21 cellular contexts compared by ENCODE assay signal in genomic region chr1:156478250-156478627, GRCh38. TPM values are rescaled to one million over a fixed set of nuclear protein-coding genes. Genes with fewer than 3 reads are reported as not detected.
DNase-seq lines count a peak whose midpoint lies in the region; ATAC-seq, FAIRE-seq and TF ChIP-seq lines count a peak whose summit lies in the region.
"Had no signal": no experiment of that assay in that cellular context is flagged by ENCODE, and none has a peak within 500 bp of the region (broad histone marks: within the 10 kb centered on the region; RNA-seq: fewer than 3 reads in every experiment).

No MANE protein-coding gene starts in this region.

- peaks cover 52% of the 10 kb centered on the region for H3K4me1 Mint-ChIP-seq in HFFc6 (ENCODE audit: low read depth)
- H3K4me1 Mint-ChIP-seq in stimulated activated naive B cell treated with anti-CD40 and anti-IgM and Interleukin-4, amounts not matched to agents 10 μg/mL and 1 μg/mL and 100 μg/mL, for 72 hours, result peaks cover 48 to 66% of the 10 kb centered on the region in 2 donors
- no peaks in the 10 kb centered on the region for H3K4me1 Mint-ChIP-seq in Caco-2 (ENCODE audit: low read depth, unreplicated experiment)

- POLR2A ChIA-PET in GM12878 (lab: Charles Lee) (no interaction called here), Caco-2 (lab: Charles Lee) (no interaction called here)

- no peak for TF ChIP-seq RAD21 in GM12878 (IDR thresholded peaks at IDR 0.05; ENCODE audit: insufficient read depth, low read depth, low read length)

- H3K36me3 Mint-ChIP-seq in HFFc6 (ENCODE audit: low read depth) (peaks cover 70% of the 10 kb centered on the region), Caco-2 (ENCODE audit: insufficient read depth, unreplicated experiment) (peaks cover 38% of the 10 kb centered on the region)
- peaks cover 73 to 90% of the 10 kb centered on the region in 2 donors for H3K36me3 Mint-ChIP-seq in stimulated activated naive B cell treated with anti-CD40 and anti-IgM and Interleukin-4, amounts not matched to agents 10 μg/mL and 1 μg/mL and 100 μg/mL, for 72 hours

- H3K27me3 ChIP-seq in GM12878 (replicated peaks in 1 of 2; ENCODE audit: control insufficient read depth in 2 of 2, insufficient read depth in 2 of 2, low read length in 1 of 2) (no peaks in the 10 kb centered on the region), right cardiac atrium (ENCODE audit: control insufficient read depth, insufficient read depth) (no peaks in the 10 kb centered on the region), stomach smooth muscle (ENCODE audit: control insufficient read depth in 1 of 2, insufficient read depth in 2 of 2, low read length in 2 of 2) (no peaks in the 10 kb centered on the region), Caco-2 (replicated peaks; ENCODE audit: control insufficient read depth, insufficient read depth, low read length) (no peaks in the 10 kb centered on the region)

- H3K27me3 Mint-ChIP-seq in HFFc6 (ENCODE audit: insufficient read depth), result peaks cover 12% of the 10 kb centered on the region
- no peaks in the 10 kb centered on the region for H3K27me3 Mint-ChIP-seq in stimulated activated naive B cell treated with anti-CD40 and anti-IgM and Interleukin-4, amounts not matched to agents 10 μg/mL and 1 μg/mL and 100 μg/mL, for 72 hours
- H3K27me3 Mint-ChIP-seq in Caco-2 (ENCODE audit: insufficient read depth, unreplicated experiment), result no peaks in the 10 kb centered on the region
- H3K27me3 Mint-ChIP-seq: activated CD8-positive, alpha-beta memory T cell treated with anti-CD3 and anti-CD28 coated beads, Interleukin-2, amount 10 ng/mL, durations not matched to agents 7 days and 5 days; activated naive CD8-positive, alpha-beta T cell treated with anti-CD3 and anti-CD28 coated beads, Interleukin-2, amount 10 ng/mL, durations not matched to agents 7 days and 5 days; naive B cell had no signal

- H3K9me3 Mint-ChIP-seq in HFFc6 (no peaks in the 10 kb centered on the region), Caco-2 (ENCODE audit: unreplicated experiment) (no peaks in the 10 kb centered on the region)
- no peaks in the 10 kb centered on the region for H3K9me3 Mint-ChIP-seq in stimulated activated naive B cell treated with anti-CD40 and anti-IgM and Interleukin-4, amounts not matched to agents 10 μg/mL and 1 μg/mL and 100 μg/mL, for 72 hours
- H3K9me3 Mint-ChIP-seq: activated naive CD8-positive, alpha-beta T cell treated with anti-CD3 and anti-CD28 coated beads, Interleukin-2, amount 10 ng/mL, durations not matched to agents 7 days and 5 days; naive B cell had no signal

- peaks cover 11% of the 10 kb centered on the region for H3K79me2 ChIP-seq in GM12878 (ENCODE audit: control insufficient read depth, insufficient read depth, low read length)

- BruUV-seq in GM12878 (replicated peaks; lab: Mats Ljungman, UMichigan) (no TSS peak), Caco-2 (replicated peaks; lab: Mats Ljungman, UMichigan) (no TSS peak)

- RAD21 ChIA-PET in GM12878 (lab: Charles Lee; ENCODE audit: unreplicated experiment), result no interaction called here

- H3K9ac ChIP-seq in GM12878 (ENCODE audit: control insufficient read depth, insufficient read depth, low read length) (no peak overlapping the region), stomach smooth muscle (ENCODE audit: low read length in 2 of 2) (peak overlapping the region in 1 of 2 donors; percentile 0)

- no peak for FAIRE-seq in GM12878 (lab: Jason Lieb, UNC)

- H3K4me2 ChIP-seq in GM12878 (ENCODE audit: control insufficient read depth, insufficient read depth), result no peak overlapping the region

- no peak for ATAC-seq in GM12878
- peak in 1 of 2 donors; percentile 24 for ATAC-seq in right cardiac atrium
- ATAC-seq in stimulated activated naive B cell treated with anti-CD40 and anti-IgM and Interleukin-4, amounts not matched to agents 10 μg/mL and 1 μg/mL and 100 μg/mL, for 72 hours (replicated peaks), result no peak
- ATAC-seq: activated CD8-positive, alpha-beta memory T cell treated with anti-CD3 and anti-CD28 coated beads, Interleukin-2, amount 10 ng/mL, durations not matched to agents 7 days and 5 days had no signal

- TF ChIP-seq CTCF in HFFc6 (IDR thresholded peaks at IDR 0.05) (no peak), GM12878 (IDR thresholded peaks at IDR 0.05 in 2 of 3, conservative IDR thresholded peaks at IDR 0.05 in 1 of 3; ENCODE audit: control insufficient read depth in 2 of 3, extremely low read depth in 1 of 3, insufficient read depth in 1 of 3, low read depth in 3 of 3, low read length in 3 of 3) (no peak), Caco-2 (IDR thresholded peaks at IDR 0.05; ENCODE audit: insufficient read depth in 1 of 2, low read depth in 1 of 2, low read length in 1 of 2, severe bottlenecking in 1 of 2, unreplicated experiment in 1 of 2) (no peak)

- no peak overlapping the region for H3K4me3 Mint-ChIP-seq in HFFc6
- no peak overlapping the region for H3K4me3 Mint-ChIP-seq in stimulated activated naive B cell treated with anti-CD40 and anti-IgM and Interleukin-4, amounts not matched to agents 10 μg/mL and 1 μg/mL and 100 μg/mL, for 72 hours
- H3K4me3 Mint-ChIP-seq in Caco-2 (ENCODE audit: unreplicated experiment), result no peak overlapping the region
- H3K4me3 Mint-ChIP-seq: activated CD8-positive, alpha-beta memory T cell treated with anti-CD3 and anti-CD28 coated beads, Interleukin-2, amount 10 ng/mL, durations not matched to agents 7 days and 5 days; activated naive CD8-positive, alpha-beta T cell treated with anti-CD3 and anti-CD28 coated beads, Interleukin-2, amount 10 ng/mL, durations not matched to agents 7 days and 5 days; naive B cell had no signal

- H3K4me3 ChIP-seq in GM12878, result no peak overlapping the region
- H3K4me3 ChIP-seq in right cardiac atrium (ENCODE audit: low read length), result no peak overlapping the region
- no peak overlapping the region for H3K4me3 ChIP-seq in stomach smooth muscle (ENCODE audit: low read length in 2 of 2)
- H3K4me3 ChIP-seq in Caco-2 (ENCODE audit: low read depth, low read length), result no peak overlapping the region

- CTCF ChIA-PET in GM12878 (lab: Yijun Ruan, JAX) (interaction anchor here (1.3 kb wide), 1 partner anchor 130 kb away, joined by 3 read pairs; no protein-coding TSS in a partner anchor), Caco-2 (lab: Charles Lee) (no interaction called here)

- H3K27ac ChIP-seq in GM12878 (ENCODE audit: control insufficient read depth, insufficient read depth) (no peak overlapping the region), right cardiac atrium (ENCODE audit: low read length) (peak overlapping the region; percentile 76), stomach smooth muscle (ENCODE audit: low read length) (peak overlapping the region; percentile 97)
- H3K27ac ChIP-seq: C4-2B had no signal

- H2AFZ ChIP-seq in GM12878 (ENCODE audit: control insufficient read depth, low read depth, low read length), result no peak overlapping the region

- WGBS in GM12878 (ENCODE audit: insufficient coverage, insufficient replicate concordance, low lambda C conversion rate, missing lambda C conversion rate), result over 99% methylated on average over 7 of the region's 8 CpGs
- WGBS in right cardiac atrium, result 73% methylated on average over 8 of the region's 8 CpGs

- H3K9me3 ChIP-seq in GM12878 (replicated peaks; ENCODE audit: control insufficient read depth, insufficient read depth, low read length) (no peaks in the 10 kb centered on the region), right cardiac atrium (ENCODE audit: control insufficient read depth, low read length) (no peaks in the 10 kb centered on the region), stomach smooth muscle (ENCODE audit: control insufficient read depth in 2 of 2, low read length in 2 of 2) (no peaks in the 10 kb centered on the region), Caco-2 (no peaks in the 10 kb centered on the region)

- in situ Hi-C loops in GM12878 (cut with MboI), result no loop called here

- SMC1A ChIA-PET in GM12878 (lab: Charles Lee; ENCODE audit: uncharacterized antibody, unreplicated experiment), result no interaction called here

- H3K27ac Mint-ChIP-seq in HFFc6, result peak overlapping the region; percentile 78
- H3K27ac Mint-ChIP-seq in stimulated activated naive B cell treated with anti-CD40 and anti-IgM and Interleukin-4, amounts not matched to agents 10 μg/mL and 1 μg/mL and 100 μg/mL, for 72 hours, result no peak overlapping the region
- H3K27ac Mint-ChIP-seq in Caco-2 (ENCODE audit: unreplicated experiment), result no peak overlapping the region
- H3K27ac Mint-ChIP-seq: activated CD8-positive, alpha-beta memory T cell treated with anti-CD3 and anti-CD28 coated beads, Interleukin-2, amount 10 ng/mL, durations not matched to agents 7 days and 5 days had no signal

- no peak for TF ChIP-seq EP300 in GM12878 (IDR thresholded peaks at IDR 0.05; ENCODE audit: borderline replicate concordance in 1 of 2, control insufficient read depth in 1 of 2, low read depth in 2 of 2, low read length in 2 of 2)

- H4K20me1 ChIP-seq in GM12878 (ENCODE audit: control insufficient read depth, insufficient read depth), result peaks cover 2% of the 10 kb centered on the region; the same call in 1 of the 2 replicates

- peak; percentile 47; the same call in 1 of the 2 replicates for TF ChIP-seq POLR2A in GM12878 (IDR thresholded peaks at IDR 0.05; ENCODE audit: low read depth, low read length)

- H3K4me1 ChIP-seq in GM12878 (ENCODE audit: control insufficient read depth, insufficient read depth, low read length) (peaks cover 28% of the 10 kb centered on the region), right cardiac atrium (ENCODE audit: control insufficient read depth, insufficient read depth, low read length) (peaks cover 18% of the 10 kb centered on the region), stomach smooth muscle (ENCODE audit: control insufficient read depth, insufficient read depth, low read length) (peaks cover 77% of the 10 kb centered on the region), Caco-2 (no peaks in the 10 kb centered on the region)

- H3K36me3 ChIP-seq in GM12878 (ENCODE audit: control insufficient read depth in 2 of 2, insufficient read depth in 2 of 2, low read length in 1 of 2), result peaks cover 72 to 81% of the 10 kb centered on the region in 2 experiments
- peaks cover 78 to 92% of the 10 kb centered on the region in 2 donors for H3K36me3 ChIP-seq in stomach smooth muscle (ENCODE audit: control insufficient read depth in 2 of 2, insufficient read depth in 2 of 2, low read length in 2 of 2)
- peaks cover 7% of the 10 kb centered on the region for H3K36me3 ChIP-seq in Caco-2 (ENCODE audit: control insufficient read depth, insufficient read depth, low read length)

- DNase-seq in HFFc6 (no peak), GM12878 (ENCODE audit: low read depth, low spot score) (no peak), right cardiac atrium (peak in 2 of 3 donors; percentile 55 to 59), COR-L47 (lab: John Stamatoyannopoulos, UW) (no peak), NCI-H345 (lab: John Stamatoyannopoulos, UW) (no peak), Caco-2 (no peak)
- no peak for DNase-seq in stimulated activated naive B cell treated with anti-CD40 and anti-IgM and Interleukin-4, amounts not matched to agents 10 μg/mL and 1 μg/mL and 100 μg/mL, for 72 hours
- DNase-seq: activated CD8-positive, alpha-beta memory T cell treated with anti-CD3 and anti-CD28 coated beads, Interleukin-2, amount 10 ng/mL, durations not matched to agents 7 days and 5 days; activated naive CD8-positive, alpha-beta T cell treated with anti-CD3 and anti-CD28 coated beads, Interleukin-2, amount 10 ng/mL, durations not matched to agents 7 days and 5 days; cortex of kidney; DND-41; erythroblast; GOT3; hippocampal formation; naive B cell; NCI-H1694 treated with DMSO at 0.1 percent for 48 hours; NCI-H510A treated with DMSO at 0.1 percent for 48 hours; retina; stimulated activated CD4-positive, alpha-beta T cell treated with anti-CD3 and anti-CD28 coated beads, Interleukin-4, amount 100 ng/mL, for 24 hours had no signal

- intact Hi-C loops in GM12878 (cut with micrococcal nuclease; ENCODE audit: unreplicated experiment) (no loop called here), right cardiac atrium (cut with DNase I) (loop anchor here in 1 of 4 donors (10.0 kb wide), 1 partner anchor 117 kb away; the partner anchor contains the start of gene NAXE), Caco-2 (cut with micrococcal nuclease; ENCODE audit: unreplicated experiment) (no loop called here)

RNA-seq across cellular contexts. Expression of gene MEF2D, which starts 22.3 kb away (rescaled TPM):
- total RNA-seq in HFFc6 (2021; fragmentation: NEBNext Ultra II Directional; extraction: Animal tissue kit (Norgen Biotek cat#: 25700)), result 10 to 100 TPM; 50.0 to 60.1 (median 56.8) TPM
- total RNA-seq in GM12878 (2013; cell fraction: nucleolus; rRNA removed), result 44.6 and 59.9 TPM in 2 replicates
- total RNA-seq in GM12878 (2014; rRNA removed), result 13.8 and 17.1 TPM in 2 replicates
- total RNA-seq in GM12878 (2014; rRNA removed; fragmentation: Illumina TruSeq; extraction: Trizol), result 8.1 and 9.1 TPM in 2 replicates
- 47.3 and 53.0 TPM in 2 replicates for total RNA-seq in GM12878 (2021)
- polyA plus RNA-seq in GM12878 (2011; ENCODE audit: low read depth), result 10.6 TPM
- polyA plus RNA-seq in GM12878 (2011; rRNA removed), result 4.7 and 12.0 TPM in 2 replicates
- 16.5 and 18.1 TPM in 2 replicates for polyA plus RNA-seq in GM12878 (2011; cell fraction: cytosol; rRNA removed)
- 34.0 and 52.7 TPM in 2 replicates for polyA plus RNA-seq in GM12878 (2011; cell fraction: nucleus; rRNA removed)
- 27.0 and 28.1 TPM in 2 replicates for polyA plus RNA-seq in GM12878 (2012)
- 11.2 and 16.5 TPM in 2 replicates for polyA plus RNA-seq in GM12878 (2014; fragmentation: Illumina TruSeq; extraction: Trizol)
- polyA plus RNA-seq in GM12878 (2014; fragmentation: Nextera tagmentation; extraction: Ambion mirVana), result 1 to 10 TPM in 1 of 2 experiments, under 1 TPM in 1; 0.61 to 1.3 TPM
- 23.7 and 26.4 TPM in 2 replicates for polyA plus RNA-seq in GM12878 (2014; rRNA removed)
- polyA plus RNA-seq in GM12878 (2016; fragmentation: Nextera tagmentation; extraction: Ambion mirVana), result 10 to 100 TPM; 38.2 to 44.2 TPM
- 13.3 and 13.9 TPM in 2 replicates for polyA minus RNA-seq in GM12878 (2011; rRNA and poly(A)+ RNA removed)
- polyA minus RNA-seq in GM12878 (2011; cell fraction: cytosol; rRNA and poly(A)+ RNA removed), result 14.3 and 15.9 TPM in 2 replicates
- 11.0 and 24.5 TPM in 2 replicates for polyA minus RNA-seq in GM12878 (2011; cell fraction: nucleus; rRNA and poly(A)+ RNA removed)
- 10 to 100 TPM; 81.5 to 99.2 (median 89.6) TPM for total RNA-seq in right cardiac atrium
- polyA plus RNA-seq in right cardiac atrium, result 53.0 TPM
- 18.6 and 21.4 TPM in 2 replicates for total RNA-seq in Caco-2 (2022)

Comparison
In these comparisons a context has a peak if more than half of its experiments do, and no peak if none do; other contexts are left out.
1. DNase-seq: peak in right cardiac atrium (2 of 3); none in HFFc6 (single experiment), GM12878 (single experiment), COR-L47 (single experiment), NCI-H345 (single experiment), stimulated activated naive B cell treated with anti-CD40 and anti-IgM and Interleukin-4, amounts not matched to agents 10 μg/mL and 1 μg/mL and 100 μg/mL, for 72 hours (single experiment) and Caco-2 (0 of 2).